ENCODE assay signal across 23 cellular contexts in the genomic region with DNA sequence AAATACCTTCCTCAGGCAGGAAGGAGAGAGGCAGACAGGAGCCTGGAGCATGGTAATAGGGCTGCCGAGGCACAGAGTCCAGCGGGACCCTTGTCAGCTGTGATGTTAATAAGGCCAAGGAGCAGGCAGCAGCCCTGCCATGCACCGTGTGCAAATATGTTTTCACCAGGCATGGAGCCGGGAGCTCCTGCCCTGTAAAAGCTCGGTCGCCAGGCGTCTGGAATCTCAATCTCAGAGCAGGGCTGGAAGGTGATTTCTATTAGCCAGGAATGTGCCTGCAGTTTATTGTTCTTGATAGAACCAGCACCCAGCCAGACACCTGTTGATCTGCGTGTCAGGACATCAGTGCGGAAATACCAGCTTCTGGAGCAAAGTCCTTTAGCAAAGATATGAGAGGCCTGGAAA.
"Had no signal": no experiment of that assay in that cellular context is flagged by ENCODE, and none has a peak within 500 bp of the region (broad histone marks: within the 10 kb centered on the region; RNA-seq: fewer than 3 reads in every experiment).

No MANE protein-coding gene starts in this region.

- H3K9me3 ChIP-seq: left lung, right lobe of liver, upper lobe of left lung, vagina had no signal

- H3K9me3 Mint-ChIP-seq: activated CD4-positive, alpha-beta memory T cell treated with anti-CD3 and anti-CD28 coated beads for 36 hours; immature natural killer cell; stimulated activated naive CD8-positive, alpha-beta T cell treated with anti-CD3 and anti-CD28 coated beads, Interleukin-15, Interleukin-2, amounts not matched to agents 100 ng/mL and 50 ng/mL, for 24 hours had no signal

- H3K27ac Mint-ChIP-seq: activated CD4-positive, alpha-beta memory T cell treated with anti-CD3 and anti-CD28 coated beads for 36 hours; activated CD4-positive, alpha-beta T cell treated with anti-CD3 and anti-CD28 coated beads for 36 hours; immature natural killer cell; naive thymus-derived CD8-positive, alpha-beta T cell; stimulated activated effector memory CD8-positive, alpha-beta T cell treated with anti-CD3 and anti-CD28 coated beads, Interleukin-12 subunit alpha, Interleukin-12 subunit beta, amount 100 ng/mL, for 72 hours; stimulated activated naive CD8-positive, alpha-beta T cell treated with anti-CD3 and anti-CD28 coated beads, Interleukin-15, Interleukin-2, amounts not matched to agents 100 ng/mL and 50 ng/mL, for 24 hours had no signal

- H3K4me3 Mint-ChIP-seq: activated CD4-positive, alpha-beta memory T cell treated with anti-CD3 and anti-CD28 coated beads for 36 hours; activated CD4-positive, alpha-beta T cell treated with anti-CD3 and anti-CD28 coated beads for 36 hours; immature natural killer cell; naive thymus-derived CD8-positive, alpha-beta T cell; stimulated activated effector memory CD8-positive, alpha-beta T cell treated with anti-CD3 and anti-CD28 coated beads, Interleukin-12 subunit alpha, Interleukin-12 subunit beta, amount 100 ng/mL, for 72 hours; stimulated activated naive CD8-positive, alpha-beta T cell treated with anti-CD3 and anti-CD28 coated beads, Interleukin-15, Interleukin-2, amounts not matched to agents 100 ng/mL and 50 ng/mL, for 24 hours had no signal

- H3K27ac ChIP-seq: brain microvascular endothelial cell, left lung, right lobe of liver, upper lobe of left lung, vagina had no signal

- H3K36me3 ChIP-seq: brain microvascular endothelial cell, left lung, right lobe of liver, upper lobe of left lung, vagina had no signal

- H3K4me1 Mint-ChIP-seq: activated CD4-positive, alpha-beta T cell treated with anti-CD3 and anti-CD28 coated beads for 36 hours; immature natural killer cell; naive thymus-derived CD8-positive, alpha-beta T cell; stimulated activated effector memory CD8-positive, alpha-beta T cell treated with anti-CD3 and anti-CD28 coated beads, Interleukin-12 subunit alpha, Interleukin-12 subunit beta, amount 100 ng/mL, for 72 hours had no signal

- H3K4me1 ChIP-seq: left lung, right lobe of liver, upper lobe of left lung, vagina had no signal

- H3K36me3 Mint-ChIP-seq: activated CD4-positive, alpha-beta memory T cell treated with anti-CD3 and anti-CD28 coated beads for 36 hours; immature natural killer cell; naive thymus-derived CD8-positive, alpha-beta T cell; stimulated activated effector memory CD8-positive, alpha-beta T cell treated with anti-CD3 and anti-CD28 coated beads, Interleukin-12 subunit alpha, Interleukin-12 subunit beta, amount 100 ng/mL, for 72 hours had no signal

- H3K27me3 ChIP-seq: brain microvascular endothelial cell, right lobe of liver, upper lobe of left lung, vagina had no signal

- ATAC-seq: activated CD4-positive, alpha-beta T cell treated with anti-CD3 and anti-CD28 coated beads for 36 hours; left lung; naive thymus-derived CD8-positive, alpha-beta T cell; stimulated activated effector memory CD8-positive, alpha-beta T cell treated with anti-CD3 and anti-CD28 coated beads, Interleukin-12 subunit alpha, Interleukin-12 subunit beta, amount 100 ng/mL, for 72 hours had no signal

- H3K4me3 ChIP-seq: left lung, right lobe of liver, upper lobe of left lung, vagina had no signal

- DNase-seq: activated CD4-positive, alpha-beta memory T cell treated with anti-CD3 and anti-CD28 coated beads for 36 hours; activated CD4-positive, alpha-beta T cell treated with anti-CD3 and anti-CD28 coated beads for 36 hours; activated CD4-positive, CD25-positive, alpha-beta regulatory T cell; activated CD8-positive, alpha-beta memory T cell treated with anti-CD3 and anti-CD28 coated beads, Interleukin-2, amount 50 U/mL, for 4 hours; activated gamma-delta T cell; activated naive CD4-positive, alpha-beta T cell treated with anti-CD3 and anti-CD28 coated beads, Interleukin-2, amount 50 U/mL, for 16 hours; activated T-cell treated with anti-CD3 and anti-CD28 coated beads, Interleukin-2, amount 50 U/mL, for 1 hour; amniotic stem cell; brain microvascular endothelial cell; cortex of kidney; foreskin fibroblast; head of caudate nucleus; immature natural killer cell; left lung; naive thymus-derived CD8-positive, alpha-beta T cell; posterior cingulate gyrus; right lobe of liver; stimulated activated CD4-positive, alpha-beta T cell treated with anti-CD3 and anti-CD28 coated beads, Interleukin-12 subunit alpha, Interleukin-12 subunit beta, amount 100 ng/mL, for 4 hours; stimulated activated CD4-positive, alpha-beta T cell treated with anti-CD3 and anti-CD28 coated beads, Interleukin-4, amount 100 ng/mL, for 1 hour had no signal
